Comparison of ENCODE assay signal across 1 cellular context in genomic region chr4:82430193-82431025, GRCh38.
TF ChIP-seq lines count a peak whose summit lies in the region.

Gene ENOPH1, plus strand, starts transcription at chr4:82430590. Its CDS starts 240 bp downstream, at chr4:82430830.
Gene HNRNPDL, minus strand, starts transcription at chr4:82430462. Its CDS starts 772 bp downstream, at chr4:82429690.

TF ChIP-seq in K562, 482 proteins besides CTCF, POLR2A, EP300 and RAD21 (continued from another document and continues in another):
- TF ChIP-seq FOXJ2 (tag; IDR thresholded peaks at IDR 0.05) (no peak), ZNF75A (CRISPR knock-in tag; IDR thresholded peaks at IDR 0.05) (no peak), VEZF1 (CRISPR knock-in tag; IDR thresholded peaks at IDR 0.05) (peak; percentile 73; the same call in 1 of the 2 replicates), HCFC1 (IDR thresholded peaks at IDR 0.05; ENCODE audit: low read depth, low read length) (peak; percentile 20; the same call in 1 of the 2 replicates), POLR2AphosphoS5 (IDR thresholded peaks at IDR 0.05; ENCODE audit: control insufficient read depth, insufficient read depth, low read depth, low read length) (peak; percentile 71), TGIF2 (CRISPR knock-in tag; IDR thresholded peaks at IDR 0.05) (0 out of 2 replicates have a peak, but pooled peaks have one; percentile 18), POLR2B (IDR thresholded peaks at IDR 0.05; ENCODE audit: low read depth, partially characterized antibody) (peak; percentile 30), FOXO4 (CRISPR knock-in tag; IDR thresholded peaks at IDR 0.05) (no peak), HDAC1 (IDR thresholded peaks at IDR 0.05) (peak in 1 of 2 experiments; percentile 97; a peak in 2 of 4 replicates), MTA1 (IDR thresholded peaks at IDR 0.05; ENCODE audit: borderline replicate concordance) (no peak), RAD51 (IDR thresholded peaks at IDR 0.05; ENCODE audit: borderline replicate concordance, low read depth) (peak; percentile 94), ZNF778 (CRISPR knock-in tag; IDR thresholded peaks at IDR 0.05) (no peak), SOX6 (IDR thresholded peaks at IDR 0.05) (peak; percentile 32; the same call in 1 of the 2 replicates), SP2 (IDR thresholded peaks at IDR 0.05; ENCODE audit: extremely low read depth, low read depth, low read length, poor library complexity, severe bottlenecking) (peak; percentile 22), USF2 (CRISPR knock-in tag; IDR thresholded peaks at IDR 0.05) (peak; percentile 95), ELF1 (tag; IDR thresholded peaks at IDR 0.05) (peak; percentile 15; the same call in 1 of the 2 replicates), RCOR1 (IDR thresholded peaks at IDR 0.05; ENCODE audit: borderline replicate concordance in 1 of 2, low read depth in 2 of 2, low read length in 2 of 2) (peak in 1 of 2 experiments; percentile 53; a peak in 2 of 4 replicates), ZFPM2 (CRISPR knock-in tag; IDR thresholded peaks at IDR 0.05) (no peak), NEUROD1 (IDR thresholded peaks at IDR 0.05; ENCODE audit: borderline replicate concordance, low read depth, low read length, partially characterized antibody) (peak; percentile 69), ETV1 (tag; conservative IDR thresholded peaks at IDR 0.05; ENCODE audit: low read depth) (peak; percentile 69), TAF1 (IDR thresholded peaks at IDR 0.05; ENCODE audit: control insufficient read depth, extremely low read depth, insufficient read depth, low read length, severe bottlenecking) (peak; percentile 66), SRF (CRISPR knock-in tag; IDR thresholded peaks at IDR 0.05) (no peak; a peak in 1 of 4 replicates), ZFX (CRISPR knock-in tag; IDR thresholded peaks at IDR 0.05) (peak; percentile 48), YY1 (IDR thresholded peaks at IDR 0.05; ENCODE audit: borderline replicate concordance in 1 of 3, control insufficient read depth in 1 of 3, extremely low read depth in 1 of 3, insufficient read depth in 3 of 3, insufficient read length in 1 of 3, insufficient replicate concordance in 2 of 3, low read depth in 1 of 3, low read length in 2 of 3) (peak in 2 of 3 experiments; percentile 68 to 76), ZNF766 (CRISPR knock-in tag; conservative IDR thresholded peaks at IDR 0.05) (0 out of 2 replicates have a peak, but pooled peaks have one; percentile 11), ZNF592 (IDR thresholded peaks at IDR 0.05) (peak; percentile 32; the same call in 1 of the 2 replicates), GTF2F1 (IDR thresholded peaks at IDR 0.05; ENCODE audit: low read depth, low read length) (peak; percentile 65; the same call in 1 of the 2 replicates), MNT (conservative IDR thresholded peaks at IDR 0.05) (peak; percentile 99), NFYB (IDR thresholded peaks at IDR 0.05; ENCODE audit: extremely low read depth, insufficient read length) (peak; percentile 19), DACH1 (IDR thresholded peaks at IDR 0.05; ENCODE audit: partially characterized antibody) (no peak), MYC (IDR thresholded peaks at IDR 0.05; ENCODE audit: low read depth, low read length) (peak; percentile 93), MYC (CRISPR knock-in tag; IDR thresholded peaks at IDR 0.05; ENCODE audit: borderline replicate concordance, low read depth) (peak; percentile 41; the same call in 1 of the 2 replicates), MBD1 (CRISPR knock-in tag; IDR thresholded peaks at IDR 0.05) (no peak), ZNF511 (CRISPR knock-in tag; IDR thresholded peaks at IDR 0.05) (no peak; the same call in 1 of the 2 replicates), ATF7 (IDR thresholded peaks at IDR 0.05) (peak; percentile 64; the same call in 1 of the 2 replicates), ZNF449 (CRISPR knock-in tag; IDR thresholded peaks at IDR 0.05) (no peak), CBFB (CRISPR knock-in tag; IDR thresholded peaks at IDR 0.05) (0 out of 2 replicates have a peak, but pooled peaks have one; percentile 72), NKRF (IDR thresholded peaks at IDR 0.05; ENCODE audit: borderline replicate concordance) (peak; percentile 95), ZNF518B (CRISPR knock-in tag; IDR thresholded peaks at IDR 0.05) (no peak), EZH2 (IDR thresholded peaks at IDR 0.05; ENCODE audit: borderline replicate concordance, low read depth, low read length) (no peak)
